ENCODE assay signal across 8 cellular contexts in the genomic region with DNA sequence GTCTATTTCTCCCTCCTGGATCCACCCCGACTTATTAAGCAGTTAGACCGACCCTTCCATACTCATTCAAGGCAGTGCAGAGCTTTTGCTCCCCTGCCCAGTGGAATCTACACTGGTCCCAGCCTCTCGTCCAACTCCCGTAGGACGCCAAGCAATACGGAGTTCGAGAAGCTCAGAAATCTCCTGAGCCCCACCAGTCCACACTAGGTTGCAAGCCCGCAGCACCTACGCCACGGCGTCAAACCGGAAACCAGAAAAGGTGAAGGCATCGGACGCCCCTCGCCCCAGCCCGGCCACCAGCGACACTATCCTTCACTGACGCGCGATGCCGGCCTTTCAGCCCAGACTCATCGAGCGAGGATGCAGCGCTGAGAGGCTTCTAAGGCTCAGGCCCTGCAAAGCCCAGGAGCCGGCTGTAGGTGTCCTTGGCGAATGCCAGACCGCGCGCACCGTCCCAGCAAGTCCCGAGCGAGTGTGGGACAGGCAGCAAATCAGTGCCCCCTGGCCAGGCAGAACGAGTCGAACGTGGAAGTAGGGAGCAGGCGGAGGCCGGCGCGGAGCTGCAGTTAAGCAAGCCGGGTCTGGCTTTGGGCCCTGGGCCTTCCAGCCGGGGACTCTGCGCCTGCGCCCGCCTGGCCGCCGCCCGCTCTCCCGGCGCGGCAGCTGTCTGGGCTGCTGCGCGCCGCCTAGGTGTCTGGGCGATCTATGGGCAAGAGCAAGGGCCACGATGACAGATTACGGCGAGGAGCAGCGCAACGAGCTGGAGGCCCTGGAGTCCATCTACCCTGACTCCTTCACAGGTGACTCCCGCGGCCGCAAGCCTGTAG. TPM values are rescaled to one million over a fixed set of nuclear protein-coding genes. Genes with fewer than 3 reads are reported as not detected.
DNase-seq lines count a peak whose midpoint lies in the region; ATAC-seq and TF ChIP-seq lines count a peak whose summit lies in the region.

RWDD1 (plus strand) TSS at position 649 of the 827 bp plus-strand sequence; CDS start at position 728, 79 bp downstream.

- H3K4me1 ChIP-seq in IMR-90 (ENCODE audit: control insufficient read depth, insufficient read depth, low read length) (no peaks in the 10 kb centered on the region), mononuclear cell (ENCODE audit: insufficient read depth, low read length) (peaks cover 39% of the 10 kb centered on the region)

- H2BK15ac ChIP-seq in IMR-90 (ENCODE audit: low read depth, low read length) = no peak within 1 kb of the TSS; the same call in 2 of the 3 replicates

- TF ChIP-seq RAD21 in IMR-90 (IDR thresholded peaks at IDR 0.05; ENCODE audit: low read length) = no peak

- peak within 1 kb of the TSS; percentile 14; the same call in 1 of the 2 replicates for H3K18ac ChIP-seq in IMR-90 (ENCODE audit: low read depth, low read length)

- H2BK20ac ChIP-seq in IMR-90 (ENCODE audit: low read depth, low read length) = no peak within 1 kb of the TSS

- peak within 1 kb of the TSS; percentile 61 for H2BK5ac ChIP-seq in IMR-90 (ENCODE audit: low read depth, low read length, poor library complexity, severe bottlenecking)

- H2AK9ac ChIP-seq in IMR-90 (replicated peaks; ENCODE audit: low read depth, low read length, poor library complexity) = peak within 1 kb of the TSS; percentile 51

- in situ Hi-C loops in IMR-90 (cut with MboI; ENCODE audit: low sequenced_read_pairs) = no loop called here

- ATAC-seq in GM21528 (IDR thresholded peaks at IDR 0.05; ENCODE audit: low FRiP score, unreplicated experiment) (peak; percentile 97), IMR-90 (ENCODE audit: low read depth) (peak; percentile 97)

- intact Hi-C loops in IMR-90 (cut with micrococcal nuclease) = loop anchor here (2.0 to 5.0 kb wide), 2 partner anchors 76 to 290 kb away; no protein-coding TSS in a partner anchor

- peaks cover 8 to 41% of the 10 kb centered on the region in 2 experiments for H3K79me1 ChIP-seq in IMR-90 (ENCODE audit: low read depth in 1 of 2, low read length in 2 of 2)

- H3K4me3 ChIP-seq in IMR-90 (ENCODE audit: insufficient read depth, low read depth, low read length) (peak within 1 kb of the TSS; percentile 81), mononuclear cell (ENCODE audit: low read length) (peak within 1 kb of the TSS; percentile 93)

- peak; percentile 84 for TF ChIP-seq POLR2A in IMR-90 (IDR thresholded peaks at IDR 0.05; ENCODE audit: low read depth, low read length)

- H4K8ac ChIP-seq in IMR-90 (ENCODE audit: low read depth in 2 of 2, low read length in 2 of 2) = peak within 1 kb of the TSS; percentile 67 to 89

- no peak for TF ChIP-seq CTCF in IMR-90 (conservative IDR thresholded peaks at IDR 0.05; ENCODE audit: low read depth, low read length)

- CTCF ChIA-PET in IMR-90 (lab: Yijun Ruan, JAX) = interaction anchor here (0.7 to 2.2 kb wide), 6 partner anchors 10 to 326 kb away, joined by 3 to 9 read pairs (median 4); no protein-coding TSS in a partner anchor

- WGBS in IMR-90 (ENCODE audit: extremely low coverage in 2 of 2, insufficient read length in 1 of 2), 2 experiments = 0% methylated on average over 18 of the region's 62 CpGs; no CpG with 5 or more reads in 1 of the 2 experiments

- peak within 1 kb of the TSS; percentile 77 for H3K14ac ChIP-seq in IMR-90 (replicated peaks; ENCODE audit: low read depth, low read length)

- dilution Hi-C loops in IMR-90 (cut with HindIII; ENCODE audit: low sequenced_read_pairs, unreplicated experiment) = no loop called here

- H3K23ac ChIP-seq in IMR-90 (ENCODE audit: low read depth, low read length) = peak within 1 kb of the TSS; percentile 83

- H3K4ac ChIP-seq in IMR-90 (ENCODE audit: low read depth, low read length) = peak within 1 kb of the TSS; percentile 73

- peaks cover 3% of the 10 kb centered on the region; the same call in 1 of the 2 replicates for H4K20me1 ChIP-seq in IMR-90 (ENCODE audit: insufficient read depth, low read length)

- no peaks in the 10 kb centered on the region for H3K36me3 ChIP-seq in IMR-90 (ENCODE audit: control insufficient read depth, insufficient read depth, low read length)

- peak within 1 kb of the TSS; percentile 94 for H2AFZ ChIP-seq in IMR-90 (replicated peaks; ENCODE audit: low read length, poor library complexity)

- H3K27me3 ChIP-seq in IMR-90 (ENCODE audit: control insufficient read depth, insufficient read depth, low read length) (no peaks in the 10 kb centered on the region), mononuclear cell (ENCODE audit: insufficient read depth, low read length) (no peaks in the 10 kb centered on the region)

- H3K9ac ChIP-seq in IMR-90 (ENCODE audit: low read depth, low read length) = peak within 1 kb of the TSS; percentile 88

- peak within 1 kb of the TSS; percentile 34 for H4K5ac ChIP-seq in IMR-90 (ENCODE audit: low read depth, low read length)

- H3K4me2 ChIP-seq in IMR-90 (ENCODE audit: low read depth, low read length) = peak within 1 kb of the TSS; percentile 96

- POLR2A ChIA-PET in IMR-90 (lab: Charles Lee; ENCODE audit: unreplicated experiment) = interaction anchor here (0.8 to 1.0 kb wide), 2 partner anchors 13 to 300 kb away, joined by 4 to 6 read pairs; no protein-coding TSS in a partner anchor

- no peaks in the 10 kb centered on the region for H3K9me3 ChIP-seq in IMR-90 (ENCODE audit: control insufficient read depth, insufficient read depth, low read length)
- H3K9me3 ChIP-seq in mononuclear cell (ENCODE audit: low read depth, low read length) = no peaks in the 10 kb centered on the region

- H2AK5ac ChIP-seq in IMR-90 (ENCODE audit: low read depth, low read length) = 0 out of 2 replicates have a peak within 1 kb of the TSS, but pooled peaks have one; percentile 3

- H3K9me1 ChIP-seq in IMR-90 (ENCODE audit: insufficient read depth, low read length) = no peaks in the 10 kb centered on the region

- H2BK120ac ChIP-seq in IMR-90 (ENCODE audit: low read depth, low read length) = peak within 1 kb of the TSS; percentile 16; the same call in 1 of the 2 replicates

- peak; percentile 95 for DNase-seq in DMS114 treated with DMSO at 0.1 percent for 48 hours (lab: John Stamatoyannopoulos, UW; ENCODE audit: unreplicated experiment)
- peak; percentile 100 for DNase-seq in IMR-90
- peak; percentile 99 for DNase-seq in OCI-M1 (lab: John Stamatoyannopoulos, UW)
- peak; percentile 97 for DNase-seq in activated T-cell treated with anti-CD3 and anti-CD28 coated beads for 24 hours (ENCODE audit: low read depth)
- peak; percentile 89 for DNase-seq in epidermal melanocyte (ENCODE audit: insufficient read length, low spot score)
- DNase-seq in stimulated activated CD8-positive, alpha-beta memory T cell treated with anti-CD3 and anti-CD28 coated beads, Interleukin-4, amount 100 ng/mL, for 1 hour (ENCODE audit: low read depth in 2 of 2, low spot score in 1 of 2) = peak; percentile 92 to 96

- no TSS peak for BruUV-seq in IMR-90 (replicated peaks; lab: Mats Ljungman, UMichigan)

- H3K56ac ChIP-seq in IMR-90 (ENCODE audit: extremely low read depth, insufficient read depth, low read length) = peak within 1 kb of the TSS; percentile 84

- peak within 1 kb of the TSS; percentile 88 for H3K27ac ChIP-seq in IMR-90 (ENCODE audit: insufficient read depth, low read length)

- H4K91ac ChIP-seq in IMR-90 (ENCODE audit: insufficient read depth, low read depth, low read length) = peak within 1 kb of the TSS; percentile 54

TF ChIP-seq in IMR-90, 13 proteins besides CTCF, POLR2A, EP300 and RAD21:
- TF ChIP-seq MXI1 (IDR thresholded peaks at IDR 0.05; ENCODE audit: borderline replicate concordance, low read depth, low read length) (peak; percentile 90), MAZ (IDR thresholded peaks at IDR 0.05; ENCODE audit: borderline replicate concordance, low read depth, low read length) (no peak), RCOR1 (IDR thresholded peaks at IDR 0.05; ENCODE audit: insufficient replicate concordance, low read length) (no peak), BHLHE40 (IDR thresholded peaks at IDR 0.05; ENCODE audit: low read depth, low read length) (no peak; the same call in 1 of the 2 replicates), MAFK (IDR thresholded peaks at IDR 0.05; ENCODE audit: low read depth, low read length) (0 out of 2 replicates have a peak, but pooled peaks have one; percentile 1), SMC3 (IDR thresholded peaks at IDR 0.05; ENCODE audit: low read depth, low read length) (no peak), FOS (IDR thresholded peaks at IDR 0.05; ENCODE audit: low read depth, low read length) (peak; percentile 33; the same call in 1 of the 2 replicates), CHD1 (IDR thresholded peaks at IDR 0.05; ENCODE audit: low read depth, low read length) (no peak), CEBPB (IDR thresholded peaks at IDR 0.05; ENCODE audit: low read depth, low read length) (peak; percentile 90), NFE2L2 (IDR thresholded peaks at IDR 0.05; ENCODE audit: low read depth, low read length) (no peak)
- TF ChIP-seq, protein P1, sequence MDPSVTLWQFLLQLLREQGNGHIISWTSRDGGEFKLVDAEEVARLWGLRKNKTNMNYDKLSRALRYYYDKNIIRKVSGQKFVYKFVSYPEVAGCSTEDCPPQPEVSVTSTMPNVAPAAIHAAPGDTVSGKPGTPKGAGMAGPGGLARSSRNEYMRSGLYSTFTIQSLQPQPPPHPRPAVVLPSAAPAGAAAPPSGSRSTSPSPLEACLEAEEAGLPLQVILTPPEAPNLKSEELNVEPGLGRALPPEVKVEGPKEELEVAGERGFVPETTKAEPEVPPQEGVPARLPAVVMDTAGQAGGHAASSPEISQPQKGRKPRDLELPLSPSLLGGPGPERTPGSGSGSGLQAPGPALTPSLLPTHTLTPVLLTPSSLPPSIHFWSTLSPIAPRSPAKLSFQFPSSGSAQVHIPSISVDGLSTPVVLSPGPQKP (IDR thresholded peaks at IDR 0.05; ENCODE audit: borderline replicate concordance, low read depth, low read length) = no peak

RNA-seq across cellular contexts. Expression of gene RWDD1, which starts in this region (rescaled TPM):
- total RNA-seq in IMR-90 (2012; rRNA removed) (35.8 and 92.8 TPM in 2 replicates), mononuclear cell (61.0 TPM)
- polyA plus RNA-seq in IMR-90 (2012; rRNA removed) = 22.8 and 23.6 TPM in 2 replicates
- 12.9 and 19.1 TPM in 2 replicates for polyA plus RNA-seq in IMR-90 (2012; cell fraction: cytosol; rRNA removed)
- polyA plus RNA-seq in IMR-90 (2012; cell fraction: nucleus; rRNA removed; ENCODE audit: low replicate concordance) = 4.5 and 6.9 TPM in 2 replicates

Comparison
In these comparisons a context has a peak if more than half of its experiments do, and no peak if none do; other contexts are left out.
1. Peak in every context shown above with its lines: DNase-seq, ATAC-seq, H3K4me3 ChIP-seq and H3K27ac ChIP-seq.